In genomic region chr7:5374464-5374863, GRCh38 we compare ENCODE assay signal across 3 cellular contexts.
TF ChIP-seq lines count a peak whose summit lies in the region.

No MANE protein-coding gene starts in this region.

TF ChIP-seq in HepG2, 621 proteins besides CTCF, POLR2A, EP300 and RAD21:
- TF ChIP-seq POLR2AphosphoS2 (IDR thresholded peaks at IDR 0.05; ENCODE audit: low read depth, low read length) (no peak), RBM22 (optimal IDR thresholded peaks at IDR 0.05; ENCODE audit: low read length) (peak; percentile 57), ZNF10 (CRISPR knock-in tag; IDR thresholded peaks at IDR 0.05; ENCODE audit: borderline replicate concordance, low read depth) (no peak), AGO2 (optimal IDR thresholded peaks at IDR 0.05; ENCODE audit: low read depth, low read length) (peak; percentile 88), NFE2L2 (IDR thresholded peaks at IDR 0.05; ENCODE audit: low read length) (no peak), ZBTB7A (CRISPR knock-in tag; IDR thresholded peaks at IDR 0.05) (no peak), ZNF432 (CRISPR knock-in tag; IDR thresholded peaks at IDR 0.05; ENCODE audit: borderline replicate concordance) (no peak)

TF ChIP-seq in K562, 482 proteins besides CTCF, POLR2A, EP300 and RAD21:
- TF ChIP-seq EGR1 (conservative IDR thresholded peaks at IDR 0.05) (no peak), POLR2G (IDR thresholded peaks at IDR 0.05; ENCODE audit: low read depth, low read length) (peak; percentile 21; the same call in 1 of the 2 replicates), HOXB6 (CRISPR knock-in tag; IDR thresholded peaks at IDR 0.05; ENCODE audit: borderline replicate concordance) (no peak)

TF ChIP-seq in HEK293T, 16 proteins besides CTCF, POLR2A, EP300 and RAD21:
- TF ChIP-seq PKNOX1 (IDR thresholded peaks at IDR 0.05) = no peak
